In genomic region chr2:201900362-201900761, GRCh38 we compare ENCODE assay signal across 13 cellular contexts.
DNase-seq lines count a peak whose midpoint lies in the region; ATAC-seq and TF ChIP-seq lines count a peak whose summit lies in the region.
"Had no signal": no experiment of that assay in that cellular context is flagged by ENCODE, and none has a peak within 500 bp of the region (broad histone marks: within the 10 kb centered on the region; RNA-seq: fewer than 3 reads in every experiment).

No MANE protein-coding gene starts in this region.

- ATAC-seq in GM19328 (IDR thresholded peaks at IDR 0.05; ENCODE audit: unreplicated experiment), result peak; percentile 64
- ATAC-seq in HG02798 (IDR thresholded peaks at IDR 0.05; ENCODE audit: poor library complexity, unreplicated experiment), result peak; percentile 57

- no peaks in the 10 kb centered on the region for H3K36me3 ChIP-seq in ovary

- intact Hi-C loops in ovary (cut with DNase I), result no loop called here

- WGBS in ovary, 3 donors, result 66 to 80% (median 69%) methylated on average over 2 of the region's 2 CpGs

- H3K27me3 ChIP-seq in ovary, result no peaks in the 10 kb centered on the region

- no peaks in the 10 kb centered on the region for H3K4me1 ChIP-seq in ovary (ENCODE audit: insufficient read depth)

- no peak for TF ChIP-seq EP300 in ovary (IDR thresholded peaks at IDR 0.05)

- CTCF ChIA-PET in activated naive CD4-positive, alpha-beta T cell treated with anti-CD3 and anti-CD28 coated beads, Interleukin-2, amount 10 ng/mL, durations not matched to agents 7 days and 5 days (lab: Charles Lee), result no interaction called here

- no peaks in the 10 kb centered on the region for H3K9me3 ChIP-seq in ovary

- TF ChIP-seq CTCF in ovary (IDR thresholded peaks at IDR 0.05), result no peak

- H3K4me3 Mint-ChIP-seq in activated naive CD4-positive, alpha-beta T cell treated with anti-CD3 and anti-CD28 coated beads, Interleukin-2, amount 10 ng/mL, durations not matched to agents 7 days and 5 days, result no peak overlapping the region
- H3K4me3 Mint-ChIP-seq: activated naive CD4-positive, alpha-beta T cell treated with anti-CD3 and anti-CD28 coated beads for 36 hours had no signal

- no peak overlapping the region for H3K27ac ChIP-seq in ovary
- H3K27ac ChIP-seq: KMS-11, PC-9, skin epidermis had no signal

- H3K4me1 Mint-ChIP-seq in activated naive CD4-positive, alpha-beta T cell treated with anti-CD3 and anti-CD28 coated beads, Interleukin-2, amount 10 ng/mL, durations not matched to agents 7 days and 5 days, result peaks cover 10% of the 10 kb centered on the region

- TF ChIP-seq POLR2A in ovary (IDR thresholded peaks at IDR 0.05), result no peak

- peaks cover 41% of the 10 kb centered on the region for H3K27me3 Mint-ChIP-seq in activated naive CD4-positive, alpha-beta T cell treated with anti-CD3 and anti-CD28 coated beads, Interleukin-2, amount 10 ng/mL, durations not matched to agents 7 days and 5 days

- no peaks in the 10 kb centered on the region for H3K9me3 Mint-ChIP-seq in activated naive CD4-positive, alpha-beta T cell treated with anti-CD3 and anti-CD28 coated beads, Interleukin-2, amount 10 ng/mL, durations not matched to agents 7 days and 5 days
- H3K9me3 Mint-ChIP-seq: activated naive CD4-positive, alpha-beta T cell treated with anti-CD3 and anti-CD28 coated beads for 36 hours had no signal

- no peak overlapping the region for H3K4me3 ChIP-seq in ovary
- H3K4me3 ChIP-seq: PC-9, skin epidermis had no signal

- H3K36me3 Mint-ChIP-seq in activated naive CD4-positive, alpha-beta T cell treated with anti-CD3 and anti-CD28 coated beads, Interleukin-2, amount 10 ng/mL, durations not matched to agents 7 days and 5 days, result no peaks in the 10 kb centered on the region

- no peak overlapping the region for H3K27ac Mint-ChIP-seq in activated naive CD4-positive, alpha-beta T cell treated with anti-CD3 and anti-CD28 coated beads, Interleukin-2, amount 10 ng/mL, durations not matched to agents 7 days and 5 days
- H3K27ac Mint-ChIP-seq: activated naive CD4-positive, alpha-beta T cell treated with anti-CD3 and anti-CD28 coated beads for 36 hours had no signal

- DNase-seq in NCI-H69 (lab: John Stamatoyannopoulos, UW) (peak; percentile 10), kidney tubule cell (ENCODE audit: low spot score) (peak; percentile 33), ovary (no peak)
- DNase-seq in activated naive CD4-positive, alpha-beta T cell treated with anti-CD3 and anti-CD28 coated beads, Interleukin-2, amount 10 ng/mL, durations not matched to agents 7 days and 5 days, result no peak
- DNase-seq in activated effector memory CD4-positive, alpha-beta T cell treated with Interleukin-2 at 50 U/mL for 16 hours, result no peak
- DNase-seq: activated naive CD4-positive, alpha-beta T cell treated with anti-CD3 and anti-CD28 coated beads for 36 hours; effector CD8-positive, alpha-beta T cell; hypothalamus had no signal

Comparison
In these comparisons a context has a peak if more than half of its experiments do, and no peak if none do; other contexts are left out.
1. DNase-seq: peak in NCI-H69 (single experiment) and kidney tubule cell (single experiment); none in activated naive CD4-positive, alpha-beta T cell treated with anti-CD3 and anti-CD28 coated beads, Interleukin-2, amount 10 ng/mL, durations not matched to agents 7 days and 5 days (single experiment), activated effector memory CD4-positive, alpha-beta T cell treated with Interleukin-2 at 50 U/mL for 16 hours (single experiment) and ovary (0 of 5).